18 cellular contexts compared by ENCODE assay signal in genomic region chr4:87087015-87087920, GRCh38.
A peak's percentile ranks its signal among the peaks of the same experiment; 100 is the strongest.
DNase-seq lines count a peak whose midpoint lies in the region; ATAC-seq and TF ChIP-seq lines count a peak whose summit lies in the region.
"Had no signal": no experiment of that assay in that cellular context is flagged by ENCODE, and none has a peak within 500 bp of the region (broad histone marks: within the 10 kb centered on the region; RNA-seq: fewer than 3 reads in every experiment).

No MANE protein-coding gene starts in this region.

- ATAC-seq in naive thymus-derived CD8-positive, alpha-beta T cell: no peak
- no peak for ATAC-seq in GM18858 (IDR thresholded peaks at IDR 0.05; ENCODE audit: unreplicated experiment)
- ATAC-seq: activated T-cell treated with anti-CD3 and anti-CD28 coated beads, Interleukin-2, amount 50 U/mL, for 72 hours had no signal

- peak overlapping the region in 30 of 59 donors; percentile 2 to 69 (median 36) for H3K27ac ChIP-seq in dorsolateral prefrontal cortex
- H3K27ac ChIP-seq: brain microvascular endothelial cell, stomach had no signal

- H3K27me3 Mint-ChIP-seq in naive thymus-derived CD8-positive, alpha-beta T cell: no peaks in the 10 kb centered on the region
- H3K27me3 Mint-ChIP-seq: activated B cell treated with CpG ODN at 0.5 μM for 24 hours had no signal

- no peak overlapping the region for H3K4me3 Mint-ChIP-seq in naive thymus-derived CD8-positive, alpha-beta T cell
- H3K4me3 Mint-ChIP-seq: activated B cell treated with CpG ODN at 0.5 μM for 24 hours; activated T-cell treated with anti-CD3 and anti-CD28 coated beads, Interleukin-2, amount 50 U/mL, for 72 hours had no signal

- no peaks in the 10 kb centered on the region for H3K27me3 ChIP-seq in dorsolateral prefrontal cortex
- H3K27me3 ChIP-seq: brain microvascular endothelial cell, stomach had no signal

- intact Hi-C loops in dorsolateral prefrontal cortex (cut with DNase I): no loop called here

- H3K9me3 Mint-ChIP-seq in naive thymus-derived CD8-positive, alpha-beta T cell: no peaks in the 10 kb centered on the region
- H3K9me3 Mint-ChIP-seq: activated B cell treated with CpG ODN at 0.5 μM for 24 hours; activated T-cell treated with anti-CD3 and anti-CD28 coated beads, Interleukin-2, amount 50 U/mL, for 72 hours had no signal

- no peak for TF ChIP-seq CTCF in dorsolateral prefrontal cortex (IDR thresholded peaks at IDR 0.05 in 54 of 56, conservative IDR thresholded peaks at IDR 0.05 in 2 of 56; ENCODE audit: low read depth in 1 of 56, partially characterized antibody in 56 of 56)

- H3K4me3 ChIP-seq in dorsolateral prefrontal cortex: no peak overlapping the region
- H3K4me3 ChIP-seq: stomach had no signal

- CTCF ChIA-PET in HEK293T (lab: Yijun Ruan, JAX): no interaction called here

- peaks cover 5 to 18% (median 9%) of the 10 kb centered on the region in 4 donors for H3K4me1 Mint-ChIP-seq in naive thymus-derived CD8-positive, alpha-beta T cell

- peak overlapping the region in 7 of 10 donors; percentile 1 to 70 (median 47) for H3K27ac Mint-ChIP-seq in naive thymus-derived CD8-positive, alpha-beta T cell
- H3K27ac Mint-ChIP-seq: activated B cell treated with CpG ODN at 0.5 μM for 24 hours; activated T-cell treated with anti-CD3 and anti-CD28 coated beads, Interleukin-2, amount 50 U/mL, for 72 hours had no signal

- peak; percentile 66 for DNase-seq in CD1c-positive myeloid dendritic cell (ENCODE audit: extremely low spot score)
- no peak for DNase-seq in HEK293T (ENCODE audit: extremely low spot score)
- no peak for DNase-seq in dorsolateral prefrontal cortex
- no peak for DNase-seq in naive thymus-derived CD8-positive, alpha-beta T cell
- DNase-seq in glomerular visceral epithelial cell (ENCODE audit: extremely low spot score): no peak
- no peak for DNase-seq in T-helper 9 cell
- DNase-seq in activated CD4-positive, alpha-beta T cell treated with anti-CD3 and anti-CD28 coated beads for 1 hour: no peak
- DNase-seq: activated B cell treated with CpG ODN at 0.5 μM for 24 hours; activated T-cell treated with anti-CD3 and anti-CD28 coated beads, Interleukin-2, amount 50 U/mL, for 72 hours; brain microvascular endothelial cell; GF-D8; KBM-7; NCI-H1694; NCI-H748 treated with DMSO at 0.1 percent for 48 hours; retina; SHP77 treated with DMSO at 0.1 percent for 48 hours; stomach had no signal

- H3K36me3 Mint-ChIP-seq in naive thymus-derived CD8-positive, alpha-beta T cell: peaks cover 0 to 38% (median 5%) of the 10 kb centered on the region in 3 donors

- POLR2A ChIA-PET in HEK293T (lab: Yijun Ruan, JAX): no interaction called here
- POLR2A ChIA-PET in naive thymus-derived CD8-positive, alpha-beta T cell (lab: Charles Lee): no interaction called here

TF ChIP-seq in HEK293T, 16 proteins besides CTCF, POLR2A, EP300 and RAD21:
- TF ChIP-seq, protein P1, sequence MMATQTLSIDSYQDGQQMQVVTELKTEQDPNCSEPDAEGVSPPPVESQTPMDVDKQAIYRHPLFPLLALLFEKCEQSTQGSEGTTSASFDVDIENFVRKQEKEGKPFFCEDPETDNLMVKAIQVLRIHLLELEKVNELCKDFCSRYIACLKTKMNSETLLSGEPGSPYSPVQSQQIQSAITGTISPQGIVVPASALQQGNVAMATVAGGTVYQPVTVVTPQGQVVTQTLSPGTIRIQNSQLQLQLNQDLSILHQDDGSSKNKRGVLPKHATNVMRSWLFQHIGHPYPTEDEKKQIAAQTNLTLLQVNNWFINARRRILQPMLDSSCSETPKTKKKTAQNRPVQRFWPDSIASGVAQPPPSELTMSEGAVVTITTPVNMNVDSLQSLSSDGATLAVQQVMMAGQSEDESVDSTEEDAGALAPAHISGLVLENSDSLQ (IDR thresholded peaks at IDR 0.05): 0 out of 2 replicates have a peak, but pooled peaks have one; percentile 3
- TF ChIP-seq FOXA1 (IDR thresholded peaks at IDR 0.05): no peak
- TF ChIP-seq TARDBP (IDR thresholded peaks at IDR 0.05): no peak
- no peak for TF ChIP-seq L3MBTL2 (conservative IDR thresholded peaks at IDR 0.05)
